Comparison of ENCODE assay signal across 1 cellular context in the genomic region with DNA sequence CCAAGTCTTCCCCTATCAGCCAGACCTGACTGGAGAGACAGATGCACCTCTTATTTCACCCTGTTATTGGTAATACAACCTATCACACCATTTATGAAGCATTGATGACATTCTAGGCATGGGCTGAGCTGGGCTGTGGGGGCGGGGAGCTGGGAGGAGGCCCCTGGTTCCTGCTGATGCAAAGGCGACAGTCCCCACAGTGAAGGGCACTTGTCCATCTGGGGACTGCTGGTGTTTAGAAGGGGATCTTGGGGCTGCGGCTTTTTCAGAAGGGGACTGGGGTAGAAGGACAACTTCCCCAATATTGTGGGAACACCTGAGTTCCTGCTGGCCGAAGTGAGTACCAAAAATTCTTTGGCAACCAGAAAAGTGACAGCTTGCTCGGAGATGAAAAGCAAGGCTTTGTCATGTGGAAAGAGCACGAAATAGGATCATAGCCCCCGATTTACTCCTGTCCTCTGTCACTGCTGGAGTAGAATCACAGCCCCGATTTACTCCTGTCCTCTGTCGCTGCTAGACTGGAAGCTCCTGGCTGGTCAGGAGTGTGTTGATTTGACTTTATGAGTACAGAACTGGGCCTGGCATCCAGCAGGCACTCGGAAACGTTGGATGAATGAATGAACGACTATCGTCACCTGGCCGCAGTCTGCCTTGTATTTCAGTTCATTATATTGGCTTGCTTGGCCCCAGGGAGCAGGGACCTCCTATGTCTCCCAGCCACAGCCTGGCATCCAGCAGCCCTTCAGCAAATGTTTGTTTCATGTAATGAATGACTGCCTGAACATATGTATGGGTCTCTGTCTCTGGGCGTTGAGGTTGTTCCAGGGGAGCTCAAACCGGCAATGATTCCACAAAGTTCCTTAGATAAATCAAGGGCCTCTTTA.
TF ChIP-seq lines count a peak whose summit lies in the region.

No MANE protein-coding gene starts in this region.

TF ChIP-seq in K562, 482 proteins besides CTCF, POLR2A, EP300 and RAD21:
- TF ChIP-seq MTA3 (IDR thresholded peaks at IDR 0.05; ENCODE audit: borderline replicate concordance) (no peak), RUNX1 (IDR thresholded peaks at IDR 0.05; ENCODE audit: low read depth) (no peak), GATAD2A (IDR thresholded peaks at IDR 0.05) (no peak), MAFK (IDR thresholded peaks at IDR 0.05; ENCODE audit: low read length) (no peak), SIRT6 (IDR thresholded peaks at IDR 0.05; ENCODE audit: low read depth, low read length) (no peak), EGR1 (conservative IDR thresholded peaks at IDR 0.05) (0 out of 2 replicates have a peak, but pooled peaks have one; percentile 16)
- TF ChIP-seq, protein P1, sequence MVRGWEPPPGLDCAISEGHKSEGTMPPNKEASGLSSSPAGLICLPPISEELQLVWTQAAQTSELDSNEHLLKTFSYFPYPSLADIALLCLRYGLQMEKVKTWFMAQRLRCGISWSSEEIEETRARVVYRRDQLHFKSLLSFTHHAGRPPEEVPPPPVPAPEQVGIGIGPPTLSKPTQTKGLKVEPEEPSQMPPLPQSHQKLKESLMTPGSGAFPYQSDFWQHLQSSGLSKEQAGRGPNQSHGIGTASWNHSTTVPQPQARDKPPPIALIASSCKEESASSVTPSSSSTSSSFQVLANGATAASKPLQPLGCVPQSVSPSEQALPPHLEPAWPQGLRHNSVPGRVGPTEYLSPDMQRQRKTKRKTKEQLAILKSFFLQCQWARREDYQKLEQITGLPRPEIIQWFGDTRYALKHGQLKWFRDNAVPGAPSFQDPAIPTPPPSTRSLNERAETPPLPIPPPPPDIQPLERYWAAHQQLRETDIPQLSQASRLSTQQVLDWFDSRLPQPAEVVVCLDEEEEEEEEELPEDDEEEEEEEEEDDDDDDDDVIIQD (CRISPR knock-in tag; IDR thresholded peaks at IDR 0.05), result no peak
TF ChIP-seq in K562: peak in this region for 1.
